In genomic region chr3:78253860-78254259, GRCh38 we compare ENCODE assay signal across 1 cellular context.
TF ChIP-seq lines count a peak whose summit lies in the region.

No MANE protein-coding gene starts in this region.

TF ChIP-seq in IMR-90, 13 proteins besides CTCF, POLR2A, EP300 and RAD21:
- TF ChIP-seq ELK1 (IDR thresholded peaks at IDR 0.05; ENCODE audit: borderline replicate concordance, low read depth, low read length) (no peak), NFE2L2 (IDR thresholded peaks at IDR 0.05; ENCODE audit: low read depth, low read length) (no peak)
